20 cellular contexts compared by ENCODE assay signal in the genomic region with DNA sequence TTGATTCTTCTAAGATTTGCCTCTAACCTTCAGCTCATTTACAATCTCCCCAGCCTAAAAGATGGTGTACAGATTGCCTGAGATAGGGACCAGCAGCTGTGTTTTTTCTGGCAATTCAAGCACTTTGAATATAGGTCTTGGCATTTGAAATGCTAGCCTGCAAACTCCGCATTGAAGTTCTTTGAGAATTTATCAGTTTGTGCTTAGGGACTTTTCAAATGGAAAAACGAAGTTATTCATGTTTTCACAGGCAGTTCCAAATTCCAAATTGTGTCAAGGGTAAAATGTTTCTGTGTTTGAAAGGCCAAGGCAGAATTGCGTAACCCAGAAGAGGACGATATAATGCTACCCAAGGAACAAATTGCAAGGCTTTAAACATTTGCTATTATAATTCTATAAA.
DNase-seq lines count a peak whose midpoint lies in the region; ATAC-seq, FAIRE-seq and TF ChIP-seq lines count a peak whose summit lies in the region.
"Had no signal": no experiment of that assay in that cellular context is flagged by ENCODE, and none has a peak within 500 bp of the region (broad histone marks: within the 10 kb centered on the region; RNA-seq: fewer than 3 reads in every experiment).

No MANE protein-coding gene starts in this region.

- H3K4me1 ChIP-seq in GM23338 (ENCODE audit: insufficient read depth) (peaks cover 16% of the 10 kb centered on the region; the same call in 1 of the 2 replicates), K562 (replicated peaks in 1 of 2; ENCODE audit: control insufficient read depth in 2 of 2, insufficient read depth in 2 of 2, low read length in 2 of 2) (no peaks in the 10 kb centered on the region), gastroesophageal sphincter (peaks cover 0 to 14% (median 0%) of the 10 kb centered on the region in 3 donors), osteoblast (ENCODE audit: insufficient read depth, low read length) (peaks cover 10% of the 10 kb centered on the region), testis (no peaks in the 10 kb centered on the region), esophagus squamous epithelium (peaks cover 0 to 13% (median 0%) of the 10 kb centered on the region in 3 donors)

- H3K27me3 ChIP-seq in GM23338 (ENCODE audit: insufficient read depth) (no peaks in the 10 kb centered on the region), K562 (ENCODE audit: control insufficient read depth in 2 of 2, insufficient read depth in 2 of 2, low read length in 2 of 2) (0 out of 5 replicates have a peak, but pooled peaks cover 0 to 5% of the 10 kb centered on the region in 2 experiments), gastroesophageal sphincter (no peaks in the 10 kb centered on the region), osteoblast (ENCODE audit: insufficient read depth, low read length) (no peaks in the 10 kb centered on the region), testis (no peaks in the 10 kb centered on the region), esophagus squamous epithelium (no peaks in the 10 kb centered on the region)
- H3K27me3 ChIP-seq: cardiac muscle cell, ovary had no signal

- peak overlapping the region; percentile 12; the same call in 1 of the 2 replicates for H3K4me2 ChIP-seq in GM23338
- H3K4me2 ChIP-seq in K562 (ENCODE audit: insufficient read depth, low read length): no peak overlapping the region
- peak overlapping the region; percentile 7 for H3K4me2 ChIP-seq in osteoblast (ENCODE audit: insufficient read depth, low read length)

- H2AFZ ChIP-seq in GM23338 (no peak overlapping the region), K562 (ENCODE audit: low read depth, low read length) (no peak overlapping the region), osteoblast (ENCODE audit: low read length) (peak overlapping the region; percentile 27)

- H3K79me2 ChIP-seq in GM23338 (replicated peaks; ENCODE audit: insufficient read depth) (no peaks in the 10 kb centered on the region), K562 (ENCODE audit: control insufficient read depth, insufficient read depth, low read length) (no peaks in the 10 kb centered on the region), osteoblast (ENCODE audit: insufficient read depth, low read length) (no peaks in the 10 kb centered on the region)

- H4K20me1 ChIP-seq in GM23338 (replicated peaks; ENCODE audit: insufficient read depth): no peaks in the 10 kb centered on the region
- H4K20me1 ChIP-seq in K562 (replicated peaks; ENCODE audit: control insufficient read depth, insufficient read depth, low read length): no peaks in the 10 kb centered on the region
- H4K20me1 ChIP-seq in osteoblast (ENCODE audit: insufficient read depth, low read length): no peaks in the 10 kb centered on the region

- H3K27ac Mint-ChIP-seq in GM23338: no peak overlapping the region
- H3K27ac Mint-ChIP-seq: activated naive CD4-positive, alpha-beta T cell treated with anti-CD3 and anti-CD28 coated beads, Interleukin-2, amount 10 ng/mL, durations not matched to agents 7 days and 5 days; endodermal cell had no signal

- H3K36me3 ChIP-seq in GM23338 (ENCODE audit: insufficient read depth): no peaks in the 10 kb centered on the region
- no peaks in the 10 kb centered on the region for H3K36me3 ChIP-seq in K562 (ENCODE audit: control insufficient read depth, insufficient read depth, low read length)
- H3K36me3 ChIP-seq in gastroesophageal sphincter: no peaks in the 10 kb centered on the region
- no peaks in the 10 kb centered on the region for H3K36me3 ChIP-seq in osteoblast (ENCODE audit: insufficient read depth, low read length)
- no peaks in the 10 kb centered on the region for H3K36me3 ChIP-seq in testis (ENCODE audit: low read depth, missing control alignments)
- no peaks in the 10 kb centered on the region for H3K36me3 ChIP-seq in esophagus squamous epithelium
- H3K36me3 ChIP-seq: cardiac muscle cell, ovary had no signal

- H3K27ac ChIP-seq in GM23338 (ENCODE audit: low read depth) (no peak overlapping the region), K562 (ENCODE audit: extremely low read depth, low read depth, low read length) (no peak overlapping the region), gastroesophageal sphincter (peak overlapping the region in 3 of 4 donors; percentile 25 to 43 (median 28)), osteoblast (ENCODE audit: low read depth, low read length) (no peak overlapping the region), testis (peak overlapping the region in 1 of 2 donors; percentile 70), esophagus squamous epithelium (peak overlapping the region in 2 of 4 donors; percentile 3 to 22)
- H3K27ac ChIP-seq: cardiac muscle cell had no signal

- H3K4me3 ChIP-seq in GM23338 (no peak overlapping the region), K562 (no peak overlapping the region), gastroesophageal sphincter (no peak overlapping the region), osteoblast (ENCODE audit: insufficient read depth, low read length) (no peak overlapping the region), testis (no peak overlapping the region), esophagus squamous epithelium (no peak overlapping the region)
- H3K4me3 ChIP-seq: cardiac muscle cell, ovary had no signal

- in situ Hi-C loops in K562 (cut with MboI): no loop called here

- ATAC-seq in GM23338 (no peak), K562 (no peak), gastroesophageal sphincter (no peak)
- ATAC-seq: stimulated activated naive CD8-positive, alpha-beta T cell treated with anti-CD3 and anti-CD28 coated beads, Interleukin-15, Interleukin-2, amounts not matched to agents 100 U/mL and 50 U/mL, for 24 hours had no signal

- TF ChIP-seq CTCF in GM23338 (conservative IDR thresholded peaks at IDR 0.05; ENCODE audit: low read depth in 2 of 2) (no peak), K562 (IDR thresholded peaks at IDR 0.05 in 2 of 3, conservative IDR thresholded peaks at IDR 0.05 in 1 of 3; ENCODE audit: insufficient read depth in 2 of 3, low read depth in 1 of 3, low read length in 3 of 3) (no peak), gastroesophageal sphincter (IDR thresholded peaks at IDR 0.05) (no peak), osteoblast (IDR thresholded peaks at IDR 0.05; ENCODE audit: extremely low read depth, low read depth, low read length) (no peak), testis (IDR thresholded peaks at IDR 0.05) (no peak), esophagus squamous epithelium (IDR thresholded peaks at IDR 0.05) (no peak)

- CTCF ChIA-PET in K562 (lab: Yijun Ruan, JAX; ENCODE audit: low intra/inter-chr PET ratio): no interaction called here

- WGBS in K562 (ENCODE audit: insufficient coverage, low coverage, missing lambda C conversion rate): 11% methylated on average over 4 of the region's 4 CpGs
- WGBS in gastroesophageal sphincter (ENCODE audit: low coverage in 1 of 2), 2 donors: 26 to 65% methylated on average over 3 to 4 of the region's 4 CpGs
- WGBS in testis, 2 donors: 21 to 26% methylated on average over 4 of the region's 4 CpGs
- WGBS in esophagus squamous epithelium, 2 donors: 30 to 33% methylated on average over 4 of the region's 4 CpGs

- no peaks in the 10 kb centered on the region for H3K9me1 ChIP-seq in K562 (ENCODE audit: control insufficient read depth, insufficient read depth, low read length)

- no peaks in the 10 kb centered on the region for H3K36me3 Mint-ChIP-seq in GM23338 (ENCODE audit: low read depth)
- H3K36me3 Mint-ChIP-seq: activated naive CD4-positive, alpha-beta T cell treated with anti-CD3 and anti-CD28 coated beads, Interleukin-2, amount 10 ng/mL, durations not matched to agents 7 days and 5 days had no signal

- no peak for FAIRE-seq in K562 (lab: Jason Lieb, UNC)

- no peak overlapping the region for H3K4me3 Mint-ChIP-seq in GM23338
- H3K4me3 Mint-ChIP-seq: activated naive CD4-positive, alpha-beta T cell treated with anti-CD3 and anti-CD28 coated beads, Interleukin-2, amount 10 ng/mL, durations not matched to agents 7 days and 5 days; endodermal cell had no signal

- no peak for DNase-seq in GM23338 (ENCODE audit: low spot score)
- DNase-seq in K562 (ENCODE audit: extremely low read depth in 1 of 4, low spot score in 3 of 4): no peak
- peak; percentile 82 for DNase-seq in osteoblast (ENCODE audit: insufficient read length, low spot score, missing footprints)
- no peak for DNase-seq in testis
- no peak for DNase-seq in SK-N-DZ (ENCODE audit: low spot score)
- DNase-seq in esophagus squamous epithelium (lab: John Stamatoyannopoulos, UW): no peak
- DNase-seq in UCSD-AML1 (lab: John Stamatoyannopoulos, UW; ENCODE audit: unreplicated experiment): no peak
- DNase-seq: activated CD4-positive, alpha-beta T cell treated with anti-CD3 and anti-CD28 coated beads for 48 hours; activated naive CD4-positive, alpha-beta T cell treated with anti-CD3 and anti-CD28 coated beads, Interleukin-2, amount 10 ng/mL, durations not matched to agents 7 days and 5 days; COR-L47; EL; endodermal cell; GOT3; kidney glomerular epithelial cell; NCI-H82; stimulated activated CD4-positive, alpha-beta T cell treated with anti-CD3 and anti-CD28 coated beads, Interleukin-12 subunit alpha, Interleukin-12 subunit beta, amount 100 ng/mL, for 4 hours; stimulated activated naive CD8-positive, alpha-beta T cell treated with anti-CD3 and anti-CD28 coated beads, Interleukin-15, Interleukin-2, amounts not matched to agents 100 U/mL and 50 U/mL, for 24 hours had no signal

- no peaks in the 10 kb centered on the region for H3K9me2 ChIP-seq in GM23338 (ENCODE audit: insufficient read depth)

- BruUV-seq in K562 (replicated peaks; lab: Mats Ljungman, UMichigan): no TSS peak

- peaks cover 13% of the 10 kb centered on the region; the same call in 2 of the 3 replicates for H3K4me1 Mint-ChIP-seq in GM23338
- H3K4me1 Mint-ChIP-seq: activated naive CD4-positive, alpha-beta T cell treated with anti-CD3 and anti-CD28 coated beads, Interleukin-2, amount 10 ng/mL, durations not matched to agents 7 days and 5 days had no signal

- no peak for TF ChIP-seq EP300 in K562 (IDR thresholded peaks at IDR 0.05; ENCODE audit: low read length)
- no peak for TF ChIP-seq EP300 in gastroesophageal sphincter (IDR thresholded peaks at IDR 0.05)

- no peak for TF ChIP-seq RAD21 in K562 (CRISPR knock-in tag; conservative IDR thresholded peaks at IDR 0.05 in 1 of 2, IDR thresholded peaks at IDR 0.05 in 1 of 2)

- no peaks in the 10 kb centered on the region for H3K27me3 Mint-ChIP-seq in GM23338 (ENCODE audit: insufficient read depth, low read depth, poor library complexity)
- H3K27me3 Mint-ChIP-seq: activated naive CD4-positive, alpha-beta T cell treated with anti-CD3 and anti-CD28 coated beads, Interleukin-2, amount 10 ng/mL, durations not matched to agents 7 days and 5 days had no signal

- H3K9me3 Mint-ChIP-seq in GM23338: no peaks in the 10 kb centered on the region
- H3K9me3 Mint-ChIP-seq: activated naive CD4-positive, alpha-beta T cell treated with anti-CD3 and anti-CD28 coated beads, Interleukin-2, amount 10 ng/mL, durations not matched to agents 7 days and 5 days; endodermal cell had no signal

- TF ChIP-seq POLR2A in K562 (conservative IDR thresholded peaks at IDR 0.05) (no peak), gastroesophageal sphincter (IDR thresholded peaks at IDR 0.05) (no peak), testis (IDR thresholded peaks at IDR 0.05) (no peak), esophagus squamous epithelium (IDR thresholded peaks at IDR 0.05) (no peak)

- POLR2A ChIA-PET in K562 (lab: Yijun Ruan, JAX): interaction anchor here (1.2 kb wide), 1 partner anchor 9 kb away, joined by 3 read pairs; no protein-coding TSS in a partner anchor

- H3F3A ChIP-seq in GM23338 (replicated peaks; ENCODE audit: low read depth): no peaks in the 10 kb centered on the region

- H3K9ac ChIP-seq in K562 (ENCODE audit: insufficient read depth in 1 of 2, low read depth in 2 of 2, low read length in 2 of 2): no peak overlapping the region

- H3K9me3 ChIP-seq in K562 (replicated peaks; ENCODE audit: control insufficient read depth, insufficient read depth, low read depth, low read length) (no peaks in the 10 kb centered on the region), gastroesophageal sphincter (no peaks in the 10 kb centered on the region), osteoblast (ENCODE audit: low read depth, low read length) (no peaks in the 10 kb centered on the region), testis (no peaks in the 10 kb centered on the region), esophagus squamous epithelium (no peaks in the 10 kb centered on the region)
- H3K9me3 ChIP-seq: ovary had no signal

- intact Hi-C loops in K562 (cut with micrococcal nuclease) (no loop called here), testis (cut with DNase I; ENCODE audit: low total_unique reads) (no loop called here), esophagus squamous epithelium (cut with DNase I) (no loop called here)

Comparison
In these comparisons a context has a peak if more than half of its experiments do, and no peak if none do; other contexts are left out.
1. H3K27ac ChIP-seq: peak in gastroesophageal sphincter (3 of 4); none in GM23338 (single experiment), K562 (single experiment) and osteoblast (single experiment).